9 cellular contexts compared by ENCODE assay signal in genomic region chr5:86979801-86980510, GRCh38.
DNase-seq lines count a peak whose midpoint lies in the region; ATAC-seq and TF ChIP-seq lines count a peak whose summit lies in the region.
"Had no signal": no experiment of that assay in that cellular context is flagged by ENCODE, and none has a peak within 500 bp of the region (broad histone marks: within the 10 kb centered on the region; RNA-seq: fewer than 3 reads in every experiment).

No MANE protein-coding gene starts in this region.

- dilution Hi-C loops in IMR-90 (cut with HindIII; ENCODE audit: low sequenced_read_pairs, unreplicated experiment) = no loop called here

- no peak overlapping the region for H3K27ac ChIP-seq in IMR-90 (ENCODE audit: insufficient read depth, low read length)

- H3K4me3 Mint-ChIP-seq in type B pancreatic cell = no peak overlapping the region
- H3K4me3 Mint-ChIP-seq: naive B cell had no signal

- no peak overlapping the region for H4K5ac ChIP-seq in IMR-90 (ENCODE audit: low read depth, low read length)

- H2AK5ac ChIP-seq in IMR-90 (ENCODE audit: low read depth, low read length) = peak overlapping the region; percentile 43; the same call in 1 of the 2 replicates

- no peak overlapping the region for H3K56ac ChIP-seq in IMR-90 (ENCODE audit: extremely low read depth, insufficient read depth, low read length)

- H4K8ac ChIP-seq in IMR-90 (ENCODE audit: low read depth in 2 of 2, low read length in 2 of 2) = peak overlapping the region in 1 of 2 experiments; percentile 0; a peak in 2 of 4 replicates

- TF ChIP-seq CTCF in GM12865 (IDR thresholded peaks at IDR 0.05; ENCODE audit: insufficient read depth, low read depth, low read length, missing control alignments) (no peak), IMR-90 (conservative IDR thresholded peaks at IDR 0.05; ENCODE audit: low read depth, low read length) (no peak), choroid plexus epithelial cell (conservative IDR thresholded peaks at IDR 0.05; ENCODE audit: low read depth, low read length) (no peak), type B pancreatic cell (conservative IDR thresholded peaks at IDR 0.05) (no peak)

- intact Hi-C loops in IMR-90 (cut with micrococcal nuclease) = no loop called here

- no peak overlapping the region; the same call in 1 of the 2 replicates for H3K4me2 ChIP-seq in IMR-90 (ENCODE audit: low read depth, low read length)

- ATAC-seq in IMR-90 (ENCODE audit: low read depth) = peak; percentile 57
- no peak for ATAC-seq in HG02763 (IDR thresholded peaks at IDR 0.05; ENCODE audit: unreplicated experiment)

- DNase-seq in GM12865 (ENCODE audit: low read depth) (peak; percentile 22), IMR-90 (peak; percentile 71), choroid plexus epithelial cell (ENCODE audit: low read depth) (peak; percentile 85), non-pigmented ciliary epithelial cell (ENCODE audit: low read depth) (peak; percentile 58), type B pancreatic cell (ENCODE audit: extremely low spot score, unreplicated experiment) (no peak), NCI-H748 (lab: John Stamatoyannopoulos, UW; ENCODE audit: unreplicated experiment) (no peak)
- no peak for DNase-seq in activated effector memory CD4-positive, alpha-beta T cell treated with Interleukin-2 at 50 U/mL for 16 hours
- DNase-seq: naive B cell had no signal

- H3K27me3 ChIP-seq in IMR-90 (ENCODE audit: control insufficient read depth, insufficient read depth, low read length) = no peaks in the 10 kb centered on the region

- no peak overlapping the region for H3K4ac ChIP-seq in IMR-90 (ENCODE audit: low read depth, low read length)

- no peaks in the 10 kb centered on the region for H3K9me1 ChIP-seq in IMR-90 (ENCODE audit: insufficient read depth, low read length)

- no peaks in the 10 kb centered on the region for H3K27me3 Mint-ChIP-seq in type B pancreatic cell

- H3K9me3 Mint-ChIP-seq in type B pancreatic cell = no peaks in the 10 kb centered on the region
- H3K9me3 Mint-ChIP-seq: naive B cell had no signal

- no peak for TF ChIP-seq RAD21 in IMR-90 (IDR thresholded peaks at IDR 0.05; ENCODE audit: low read length)

- H3K36me3 ChIP-seq in IMR-90 (ENCODE audit: control insufficient read depth, insufficient read depth, low read length) = no peaks in the 10 kb centered on the region

- H3K18ac ChIP-seq in IMR-90 (ENCODE audit: low read depth, low read length) = no peak overlapping the region

- H3K27ac Mint-ChIP-seq in type B pancreatic cell = no peak overlapping the region
- H3K27ac Mint-ChIP-seq: naive B cell had no signal

- H3K9me3 ChIP-seq in IMR-90 (ENCODE audit: control insufficient read depth, insufficient read depth, low read length) = no peaks in the 10 kb centered on the region

- no peak overlapping the region for H2BK120ac ChIP-seq in IMR-90 (ENCODE audit: low read depth, low read length)

- H2BK15ac ChIP-seq in IMR-90 (ENCODE audit: low read depth, low read length) = 0 out of 3 replicates have a peak overlapping the region, but pooled peaks have one; percentile 2

- peaks cover 2% of the 10 kb centered on the region; the same call in 1 of the 2 replicates for H3K4me1 ChIP-seq in IMR-90 (ENCODE audit: control insufficient read depth, insufficient read depth, low read length)

- no peaks in the 10 kb centered on the region for H3K4me1 Mint-ChIP-seq in type B pancreatic cell (ENCODE audit: unreplicated experiment)
- H3K4me1 Mint-ChIP-seq: naive B cell had no signal

- WGBS in IMR-90 (ENCODE audit: extremely low coverage in 2 of 2, insufficient read length in 1 of 2), 2 experiments = 100% methylated on average over 1 of the region's 9 CpGs; no CpG with 5 or more reads in 1 of the 2 experiments

- no peaks in the 10 kb centered on the region for H3K36me3 Mint-ChIP-seq in type B pancreatic cell
- H3K36me3 Mint-ChIP-seq: naive B cell had no signal

- no peak overlapping the region for H2BK5ac ChIP-seq in IMR-90 (ENCODE audit: low read depth, low read length, poor library complexity, severe bottlenecking)

- H3K79me1 ChIP-seq in IMR-90 (ENCODE audit: low read depth in 1 of 2, low read length in 2 of 2) = no peaks in the 10 kb centered on the region

- H4K91ac ChIP-seq in IMR-90 (ENCODE audit: insufficient read depth, low read depth, low read length) = peak overlapping the region; percentile 41; the same call in 1 of the 2 replicates

- peak overlapping the region; percentile 67; the same call in 1 of the 2 replicates for H2BK20ac ChIP-seq in IMR-90 (ENCODE audit: low read depth, low read length)

- no peak overlapping the region for H3K23ac ChIP-seq in IMR-90 (ENCODE audit: low read depth, low read length)

- in situ Hi-C loops in IMR-90 (cut with MboI; ENCODE audit: low sequenced_read_pairs) = no loop called here

- POLR2A ChIA-PET in IMR-90 (lab: Charles Lee; ENCODE audit: unreplicated experiment) = no interaction called here

- no peak overlapping the region for H3K14ac ChIP-seq in IMR-90 (replicated peaks; ENCODE audit: low read depth, low read length)

- H3K4me3 ChIP-seq in GM12865 (ENCODE audit: low read depth, low read length) (no peak overlapping the region), IMR-90 (ENCODE audit: insufficient read depth, low read depth, low read length) (no peak overlapping the region), choroid plexus epithelial cell (ENCODE audit: low read depth, low read length) (no peak overlapping the region)

- CTCF ChIA-PET in IMR-90 (lab: Yijun Ruan, JAX) = no interaction called here

- BruUV-seq in IMR-90 (replicated peaks; lab: Mats Ljungman, UMichigan) = no TSS peak

- peak overlapping the region; percentile 60 for H2AFZ ChIP-seq in IMR-90 (replicated peaks; ENCODE audit: low read length, poor library complexity)

- H4K20me1 ChIP-seq in IMR-90 (ENCODE audit: insufficient read depth, low read length) = no peaks in the 10 kb centered on the region

- no peak for TF ChIP-seq POLR2A in IMR-90 (IDR thresholded peaks at IDR 0.05; ENCODE audit: low read depth, low read length)

- H2AK9ac ChIP-seq in IMR-90 (replicated peaks; ENCODE audit: low read depth, low read length, poor library complexity) = no peak overlapping the region

- H3K9ac ChIP-seq in IMR-90 (ENCODE audit: low read depth, low read length) = no peak overlapping the region

TF ChIP-seq in IMR-90, 13 proteins besides CTCF, POLR2A, EP300 and RAD21:
- no peak for TF ChIP-seq MAZ (IDR thresholded peaks at IDR 0.05; ENCODE audit: borderline replicate concordance, low read depth, low read length)
- no peak for TF ChIP-seq ELK1 (IDR thresholded peaks at IDR 0.05; ENCODE audit: borderline replicate concordance, low read depth, low read length)
- no peak for TF ChIP-seq RCOR1 (IDR thresholded peaks at IDR 0.05; ENCODE audit: insufficient replicate concordance, low read length)
- peak; percentile 18; the same call in 1 of the 2 replicates for TF ChIP-seq CEBPB (IDR thresholded peaks at IDR 0.05; ENCODE audit: low read depth, low read length)
- TF ChIP-seq NFE2L2 (IDR thresholded peaks at IDR 0.05; ENCODE audit: low read depth, low read length) = no peak

Comparison
In these comparisons a context has a peak if more than half of its experiments do, and no peak if none do; other contexts are left out.
1. DNase-seq: peak in GM12865 (single experiment), IMR-90 (single experiment), choroid plexus epithelial cell (single experiment) and non-pigmented ciliary epithelial cell (single experiment); none in type B pancreatic cell (single experiment), NCI-H748 (single experiment) and activated effector memory CD4-positive, alpha-beta T cell treated with Interleukin-2 at 50 U/mL for 16 hours (single experiment).